Comparison of ENCODE assay signal across 8 cellular contexts in genomic region chr1:160261878-160262794, GRCh38. TPM values are rescaled to one million over a fixed set of nuclear protein-coding genes. Genes with fewer than 3 reads are reported as not detected.
DNase-seq lines count a peak whose midpoint lies in the region; ATAC-seq, FAIRE-seq and TF ChIP-seq lines count a peak whose summit lies in the region.

Gene DCAF8 (minus strand): TSS chr1:160262549. CDS start chr1:160244008, 18,541 bp downstream.

- H3K27me3 Mint-ChIP-seq in T-cell (no peaks in the 10 kb centered on the region), type B pancreatic cell (peaks cover 10% of the 10 kb centered on the region)

- no peak for TF ChIP-seq CTCF in type B pancreatic cell (conservative IDR thresholded peaks at IDR 0.05)

- ATAC-seq in HG02840 (IDR thresholded peaks at IDR 0.05; ENCODE audit: low FRiP score, unreplicated experiment) (peak; percentile 85), T-cell (replicated peaks in 1 of 4) (peak; percentile 88 to 93 (median 92))

- POLR2A ChIA-PET in T-cell (lab: Charles Lee): interaction anchor here (0.6 to 1.6 kb wide), 10 partner anchors 10 to 390 kb away, joined by 3 to 12 read pairs (median 4); partner anchors contain the start of genes PEX19 (in 1 of the 2) and TAGLN2 (in 1 of the 2)

- intact Hi-C loops in cardiac septum (cut with DNase I): loop anchor here (2.0 kb wide), 2 partner anchors 23 to 81 kb away; partner anchors contain the start of genes COPA, NCSTN and PEX19

- peak; percentile 97 for TF ChIP-seq POLR2A in GM12891 (IDR thresholded peaks at IDR 0.05; ENCODE audit: low read depth, low read length)

- peak; percentile 100 for FAIRE-seq in GM12891 (lab: Jason Lieb, UNC)

- H3K4me3 Mint-ChIP-seq in T-cell (peak within 1 kb of the TSS; percentile 97 to 98 (median 97)), type B pancreatic cell (peak within 1 kb of the TSS; percentile 99)

- CTCF ChIA-PET in T-cell (lab: Charles Lee): interaction anchor here (0.6 to 4.0 kb wide), 13 partner anchors 8 to 327 kb away, joined by 3 to 43 read pairs (median 3); partner anchors contain the start of gene PEX19 (in 1 of the 2)

- DNase-seq in GM12891 (ENCODE audit: insufficient read length, low spot score) (peak; percentile 85), NCI-H1436 treated with DMSO at 0.1 percent for 48 hours (lab: John Stamatoyannopoulos, UW) (peak; percentile 81), T-cell (peak; percentile 95 to 100 (median 98)), cardiac septum (ENCODE audit: low spot score) (peak; percentile 99), pons (ENCODE audit: low spot score) (peak; percentile 98), type B pancreatic cell (ENCODE audit: extremely low spot score, unreplicated experiment) (peak; percentile 97)

- H3K36me3 Mint-ChIP-seq in T-cell (peaks cover 7% of the 10 kb centered on the region), type B pancreatic cell (peaks cover 7% of the 10 kb centered on the region)

- H3K27ac Mint-ChIP-seq in T-cell (peak within 1 kb of the TSS; percentile 98 to 100), type B pancreatic cell (peak within 1 kb of the TSS; percentile 97)

- 0 to 1% (median 0%) methylated on average over 68 to 69 of the region's 69 CpGs for WGBS in adipose tissue, 3 donors

- peaks cover 46 to 54% (median 50%) of the 10 kb centered on the region in 3 donors for H3K4me1 Mint-ChIP-seq in T-cell
- peaks cover 18% of the 10 kb centered on the region for H3K4me1 Mint-ChIP-seq in type B pancreatic cell (ENCODE audit: unreplicated experiment)

- H3K9me3 Mint-ChIP-seq in T-cell (no peaks in the 10 kb centered on the region), type B pancreatic cell (no peaks in the 10 kb centered on the region)

- H3K27ac ChIP-seq in adipose tissue (ENCODE audit: low read depth, low read length): peak within 1 kb of the TSS; percentile 34

TF ChIP-seq in GM12891, 5 proteins besides CTCF, POLR2A, EP300 and RAD21:
- TF ChIP-seq PAX5 (IDR thresholded peaks at IDR 0.05; ENCODE audit: insufficient read depth, low read length, severe bottlenecking): no peak
- peak; percentile 78 for TF ChIP-seq POLR2AphosphoS5 (IDR thresholded peaks at IDR 0.05; ENCODE audit: low read depth, low read length)
- peak; percentile 95 for TF ChIP-seq TAF1 (IDR thresholded peaks at IDR 0.05; ENCODE audit: low read depth, low read length)
- TF ChIP-seq POU2F2 (IDR thresholded peaks at IDR 0.05; ENCODE audit: low read depth, low read length): peak; percentile 67; the same call in 1 of the 2 replicates
- no peak for TF ChIP-seq SPI1 (IDR thresholded peaks at IDR 0.05; ENCODE audit: low read depth, low read length)

RNA-seq across cellular contexts. Expression of gene DCAF8, which starts in this region (rescaled TPM):
- 69.5 TPM for polyA plus RNA-seq in GM12891 (2012; ENCODE audit: low read depth, missing spikeins)
- total RNA-seq in T-cell (100 to 1,000 TPM; 173 to 221 (median 209) TPM), cardiac septum (123 TPM), type B pancreatic cell (ENCODE audit: low replicate concordance) (127 and 154 TPM in 2 replicates)
- polyA plus RNA-seq in adipose tissue: 100 to 1,000 TPM in 1 of 3 donors, 10 to 100 TPM in 2; 61.8 to 105 (median 74.6) TPM

Comparison
In these comparisons a context has a peak if more than half of its experiments do, and no peak if none do; other contexts are left out.
1. Peak in every context shown above with its lines: DNase-seq, ATAC-seq and H3K27ac ChIP-seq.